ENCODE assay signal across 11 cellular contexts in the genomic region with DNA sequence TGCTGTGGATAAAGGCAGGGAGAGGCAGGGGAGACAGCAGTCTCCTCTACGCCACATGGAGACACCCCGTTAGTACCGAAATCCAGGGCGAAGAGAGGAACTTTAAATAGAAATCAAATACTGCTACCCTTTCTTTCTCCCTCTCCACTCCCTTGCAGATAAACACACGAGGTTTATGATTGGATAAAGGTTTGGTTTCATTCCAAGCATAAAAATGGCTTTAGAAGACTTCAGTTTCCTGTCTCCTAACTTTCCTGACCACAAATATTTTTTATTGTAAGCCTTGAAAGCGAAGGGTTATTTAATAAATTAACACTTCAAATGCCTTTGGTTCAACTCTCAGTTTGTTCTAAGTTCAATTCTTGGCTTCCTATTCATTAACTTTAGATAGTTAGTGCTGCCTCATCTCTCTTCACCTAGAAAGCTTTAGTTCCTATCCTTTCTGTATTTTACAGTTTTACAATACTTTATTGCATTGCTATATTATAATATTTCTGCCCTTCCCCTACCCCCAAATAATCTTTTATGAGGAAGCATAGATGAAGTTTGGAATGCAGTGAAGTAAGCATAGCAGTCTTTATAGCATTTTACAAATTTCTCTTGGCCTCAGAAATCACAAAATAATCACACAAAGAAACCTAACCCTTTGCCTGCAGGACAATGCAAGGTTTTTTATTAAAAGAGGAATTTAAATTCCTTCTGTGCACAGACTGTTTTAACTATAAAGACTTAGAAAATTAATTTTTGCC. TPM values are rescaled to one million over a fixed set of nuclear protein-coding genes. Genes with fewer than 3 reads are reported as not detected.
DNase-seq lines count a peak whose midpoint lies in the region; ATAC-seq, FAIRE-seq and TF ChIP-seq lines count a peak whose summit lies in the region.
"Had no signal": no experiment of that assay in that cellular context is flagged by ENCODE, and none has a peak within 500 bp of the region (broad histone marks: within the 10 kb centered on the region; RNA-seq: fewer than 3 reads in every experiment).

No MANE protein-coding gene starts in this region.

- POLR2A ChIA-PET in activated CD4-positive, alpha-beta T cell treated with anti-CD3 and anti-CD28 coated beads for 36 hours (lab: Charles Lee), result no interaction called here

- peaks cover 3% of the 10 kb centered on the region for H3K27me3 Mint-ChIP-seq in brain
- peaks cover 2% of the 10 kb centered on the region for H3K27me3 Mint-ChIP-seq in activated CD4-positive, alpha-beta T cell treated with anti-CD3 and anti-CD28 coated beads for 36 hours

- no peak for TF ChIP-seq POLR2A in uterus (IDR thresholded peaks at IDR 0.05)

- no peaks in the 10 kb centered on the region for H3K9me3 ChIP-seq in uterus

- no peak for TF ChIP-seq CTCF in brain (conservative IDR thresholded peaks at IDR 0.05)
- TF ChIP-seq CTCF in uterus (IDR thresholded peaks at IDR 0.05), result no peak

- no peak for FAIRE-seq in HTR-8/SVneo (lab: Jason Lieb, UNC)

- peak overlapping the region in 3 of 5 experiments; percentile 44 to 92 (median 44) for H3K27ac Mint-ChIP-seq in brain
- no peak overlapping the region for H3K27ac Mint-ChIP-seq in activated CD4-positive, alpha-beta T cell treated with anti-CD3 and anti-CD28 coated beads for 36 hours
- H3K27ac Mint-ChIP-seq: activated naive CD4-positive, alpha-beta T cell treated with anti-CD3 and anti-CD28 coated beads, Interleukin-2, amount 50 U/mL, for 72 hours had no signal

- peak; percentile 33 for DNase-seq in HTR-8/SVneo (ENCODE audit: insufficient read length, low spot score)
- peak; percentile 58 for DNase-seq in left kidney (ENCODE audit: low read depth, low spot score)
- no peak for DNase-seq in uterus
- DNase-seq in activated CD4-positive, alpha-beta T cell treated with anti-CD3 and anti-CD28 coated beads for 36 hours, result no peak
- no peak for DNase-seq in Kasumi-1 (lab: John Stamatoyannopoulos, UW)
- no peak for DNase-seq in SIG-M5 (lab: John Stamatoyannopoulos, UW)
- DNase-seq: activated CD4-positive, alpha-beta T cell treated with anti-CD3 and anti-CD28 coated beads, Interleukin-2, amount 50 U/mL, for 4 hours had no signal

- H3K27me3 ChIP-seq in uterus, result no peaks in the 10 kb centered on the region

- H3K27ac ChIP-seq in uterus, result peak overlapping the region; percentile 54 to 67
- H3K27ac ChIP-seq: KMS-11 had no signal

- H3K36me3 ChIP-seq in uterus, result no peaks in the 10 kb centered on the region

- H3K9me3 Mint-ChIP-seq in brain, result peaks cover 0 to 2% (median 0%) of the 10 kb centered on the region in 5 experiments
- H3K9me3 Mint-ChIP-seq in activated CD4-positive, alpha-beta T cell treated with anti-CD3 and anti-CD28 coated beads for 36 hours (ENCODE audit: low read depth), result no peaks in the 10 kb centered on the region
- H3K9me3 Mint-ChIP-seq: activated naive CD4-positive, alpha-beta T cell treated with anti-CD3 and anti-CD28 coated beads, Interleukin-2, amount 50 U/mL, for 72 hours had no signal

- H3K4me1 Mint-ChIP-seq in brain, result peaks cover 24% of the 10 kb centered on the region
- peaks cover 11% of the 10 kb centered on the region for H3K4me1 Mint-ChIP-seq in activated CD4-positive, alpha-beta T cell treated with anti-CD3 and anti-CD28 coated beads for 36 hours

- no peak overlapping the region for H3K4me3 ChIP-seq in uterus

- ATAC-seq in activated CD4-positive, alpha-beta T cell treated with anti-CD3 and anti-CD28 coated beads for 36 hours, result no peak
- ATAC-seq: activated naive CD4-positive, alpha-beta T cell treated with anti-CD3 and anti-CD28 coated beads, Interleukin-2, amount 50 U/mL, for 72 hours; Right ventricle myocardium inferior had no signal

- H3K4me1 ChIP-seq in uterus, result peaks cover 0 to 9% of the 10 kb centered on the region in 2 donors

- CTCF ChIA-PET in activated CD4-positive, alpha-beta T cell treated with anti-CD3 and anti-CD28 coated beads for 36 hours (lab: Charles Lee), result no interaction called here

- H3K36me3 Mint-ChIP-seq in brain, result no peaks in the 10 kb centered on the region
- H3K36me3 Mint-ChIP-seq in activated CD4-positive, alpha-beta T cell treated with anti-CD3 and anti-CD28 coated beads for 36 hours (ENCODE audit: low read depth), result no peaks in the 10 kb centered on the region
- H3K36me3 Mint-ChIP-seq: activated naive CD4-positive, alpha-beta T cell treated with anti-CD3 and anti-CD28 coated beads, Interleukin-2, amount 50 U/mL, for 72 hours had no signal

- peak overlapping the region in 1 of 5 experiments; percentile 36 for H3K4me3 Mint-ChIP-seq in brain
- no peak overlapping the region for H3K4me3 Mint-ChIP-seq in activated CD4-positive, alpha-beta T cell treated with anti-CD3 and anti-CD28 coated beads for 36 hours

- intact Hi-C loops in uterus (cut with DNase I; ENCODE audit: low total_unique reads), result no loop called here
- intact Hi-C loops in activated CD4-positive, alpha-beta T cell treated with anti-CD3 and anti-CD28 coated beads for 36 hours (cut with DNase I, micrococcal nuclease), result no loop called here

RNA-seq across cellular contexts. Expression of a gene that starts 31.6 kb away (rescaled TPM):
- polyA plus RNA-seq in brain (ENCODE audit: insufficient read depth, low read depth, low replicate concordance), result 2.5 TPM
- total RNA-seq in uterus, result 10 to 100 TPM; 38.7 to 64.1 (median 56.6) TPM
- 100 to 1,000 TPM in 1 of 2 experiments, 10 to 100 TPM in 1; 73.8 to 106 TPM for total RNA-seq in activated CD4-positive, alpha-beta T cell treated with anti-CD3 and anti-CD28 coated beads for 36 hours

Comparison
In these comparisons a context has a peak if more than half of its experiments do, and no peak if none do; other contexts are left out.
1. DNase-seq: peak in HTR-8/SVneo (single experiment) and left kidney (single experiment); none in uterus (0 of 2), activated CD4-positive, alpha-beta T cell treated with anti-CD3 and anti-CD28 coated beads for 36 hours (single experiment), Kasumi-1 (0 of 2) and SIG-M5 (single experiment).